33 cellular contexts compared by ENCODE assay signal in the genomic region with DNA sequence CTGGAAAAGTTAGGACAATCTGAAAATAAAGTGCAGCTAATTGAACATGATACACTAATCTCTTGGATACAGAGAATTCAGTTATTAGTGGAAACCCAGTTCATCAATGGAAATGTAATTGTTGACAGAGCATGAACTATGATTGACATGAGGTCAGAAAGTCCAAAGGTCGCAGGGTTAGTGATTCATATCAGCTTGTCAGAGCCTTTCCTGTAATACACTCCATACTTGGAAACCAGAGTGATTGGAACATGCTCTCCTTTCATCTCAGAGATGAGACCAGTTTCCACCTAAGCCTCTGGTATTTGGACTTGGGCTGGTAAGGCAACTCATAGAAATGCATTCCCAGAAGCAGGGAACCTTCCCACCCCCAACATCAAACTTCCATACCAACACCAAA. TPM values are rescaled to one million over a fixed set of nuclear protein-coding genes. Genes with fewer than 3 reads are reported as not detected.
DNase-seq lines count a peak whose midpoint lies in the region; ATAC-seq and TF ChIP-seq lines count a peak whose summit lies in the region.
"Had no signal": no experiment of that assay in that cellular context is flagged by ENCODE, and none has a peak within 500 bp of the region (broad histone marks: within the 10 kb centered on the region; RNA-seq: fewer than 3 reads in every experiment).

No MANE protein-coding gene starts in this region.

- peak overlapping the region; percentile 84 for H3K27ac Mint-ChIP-seq in neural crest cell (ENCODE audit: unreplicated experiment)
- no peak overlapping the region for H3K27ac Mint-ChIP-seq in activated naive CD8-positive, alpha-beta T cell treated with anti-CD3 and anti-CD28 coated beads for 36 hours
- H3K27ac Mint-ChIP-seq: activated T-helper 2 cell treated with anti-CD3 and anti-CD28 coated beads, Interferon-gamma antibody, Interleukin-2, Interleukin-4, amounts not matched to agents 10 μg/mL and 5 μg/mL and 100 μg/mL, durations not matched to agents 14 hours and 24 hours and 36 hours; neural progenitor cell had no signal

- H3K4me1 Mint-ChIP-seq in neural crest cell = peaks cover 35% of the 10 kb centered on the region
- no peaks in the 10 kb centered on the region for H3K4me1 Mint-ChIP-seq in activated naive CD8-positive, alpha-beta T cell treated with anti-CD3 and anti-CD28 coated beads for 36 hours

- H3K4me2 ChIP-seq in IMR-90 (ENCODE audit: low read depth, low read length) (no peak overlapping the region), SK-N-SH (no peak overlapping the region)
- H3K4me2 ChIP-seq: neural progenitor cell, PC-9, smooth muscle cell had no signal

- TF ChIP-seq EP300 in SK-N-SH (IDR thresholded peaks at IDR 0.05; ENCODE audit: borderline replicate concordance in 1 of 2, low read depth in 1 of 2, low read length in 1 of 2) = no peak

- H3K27me3 ChIP-seq in IMR-90 (ENCODE audit: control insufficient read depth, insufficient read depth, low read length) (no peaks in the 10 kb centered on the region), SK-N-SH (ENCODE audit: insufficient read depth) (no peaks in the 10 kb centered on the region)
- H3K27me3 ChIP-seq: brain microvascular endothelial cell, gastrocnemius medialis, neural progenitor cell, pancreas, suprapubic skin, upper lobe of left lung had no signal

- DNase-seq in IMR-90 = no peak
- DNase-seq in epithelial cell of esophagus (ENCODE audit: low read depth) = peak; percentile 4
- no peak for DNase-seq in neural crest cell (ENCODE audit: low read depth, low spot score)
- no peak for DNase-seq in SK-N-SH
- no peak for DNase-seq in activated naive CD8-positive, alpha-beta T cell treated with anti-CD3 and anti-CD28 coated beads for 36 hours
- no peak for DNase-seq in NOMO-1 treated with DMSO at 0.1 percent for 48 hours (lab: John Stamatoyannopoulos, UW; ENCODE audit: unreplicated experiment)
- DNase-seq: activated naive CD4-positive, alpha-beta T cell treated with anti-CD3 and anti-CD28 coated beads, Interleukin-2, amount 50 U/mL, for 16 hours; activated T-cell treated with anti-CD3 and anti-CD28 coated beads for 4 hours; amniotic stem cell; brain microvascular endothelial cell; Calu3; cerebellar nuclear complex; gastrocnemius medialis; HCEC 1CT; hippocampal formation; mesenchymal stem cell; NCI-H1105; NCI-H1930; NCI-H510A treated with DMSO at 0.1 percent for 48 hours; NK-92 treated with Interleukin-12 subunit alpha and Interleukin-12 subunit beta, amount 100 ng/mL, for 24 hours; pancreas; PC-9; SHP77 treated with DMSO at 0.1 percent for 48 hours; stimulated activated CD4-positive, alpha-beta T cell treated with anti-CD3 and anti-CD28 coated beads, Interleukin-1b, Interleukin-23, amount 100 ng/mL, for 48 hours; stimulated activated naive CD4-positive, alpha-beta T cell treated with Interleukin-2 at 50 U/mL for 16 hours; T-helper 9 cell; upper lobe of left lung had no signal

- H3F3A ChIP-seq in SK-N-SH (replicated peaks; ENCODE audit: insufficient read depth) = no peaks in the 10 kb centered on the region

- H3K9me3 Mint-ChIP-seq in neural crest cell = no peaks in the 10 kb centered on the region
- H3K9me3 Mint-ChIP-seq in activated naive CD8-positive, alpha-beta T cell treated with anti-CD3 and anti-CD28 coated beads for 36 hours = no peaks in the 10 kb centered on the region
- H3K9me3 Mint-ChIP-seq: activated T-helper 2 cell treated with anti-CD3 and anti-CD28 coated beads, Interferon-gamma antibody, Interleukin-2, Interleukin-4, amounts not matched to agents 10 μg/mL and 5 μg/mL and 100 μg/mL, durations not matched to agents 14 hours and 24 hours and 36 hours had no signal

- H3K4me1 ChIP-seq in IMR-90 (ENCODE audit: control insufficient read depth, insufficient read depth, low read length) (peaks cover 20% of the 10 kb centered on the region), SK-N-SH (ENCODE audit: control insufficient read depth in 1 of 2, insufficient read depth in 2 of 2, low read depth in 1 of 2, low read length in 1 of 2) (peaks cover 5 to 29% of the 10 kb centered on the region in 2 experiments; a peak in 2 of 4 replicates)
- H3K4me1 ChIP-seq: gastrocnemius medialis had no signal

- H3K4me3 Mint-ChIP-seq in neural crest cell = no peak overlapping the region
- no peak overlapping the region for H3K4me3 Mint-ChIP-seq in activated naive CD8-positive, alpha-beta T cell treated with anti-CD3 and anti-CD28 coated beads for 36 hours
- H3K4me3 Mint-ChIP-seq: neural progenitor cell had no signal

- no CpG with 5 or more reads among the region's 1 CpG for WGBS in IMR-90 (ENCODE audit: extremely low coverage in 2 of 2, insufficient read length in 1 of 2), 2 experiments
- 11% methylated on average over 1 of the region's 1 CpG for WGBS in SK-N-SH (ENCODE audit: low lambda C conversion rate)

- intact Hi-C loops in IMR-90 (cut with micrococcal nuclease) = no loop called here

- H3K79me2 ChIP-seq in SK-N-SH (ENCODE audit: insufficient read depth) = no peaks in the 10 kb centered on the region

- H2BK120ac ChIP-seq in IMR-90 (ENCODE audit: low read depth, low read length) = no peak overlapping the region

- no peak overlapping the region for H4K91ac ChIP-seq in IMR-90 (ENCODE audit: insufficient read depth, low read depth, low read length)

- no peaks in the 10 kb centered on the region for H3K9me2 ChIP-seq in SK-N-SH

- H3K9ac ChIP-seq in IMR-90 (ENCODE audit: low read depth, low read length) = no peak overlapping the region
- H3K9ac ChIP-seq in SK-N-SH = no peak overlapping the region
- H3K9ac ChIP-seq: neural progenitor cell had no signal

- H3K9me3 ChIP-seq in IMR-90 (ENCODE audit: control insufficient read depth, insufficient read depth, low read length) (no peaks in the 10 kb centered on the region), SK-N-SH (no peaks in the 10 kb centered on the region)
- H3K9me3 ChIP-seq: gastrocnemius medialis, pancreas, suprapubic skin, upper lobe of left lung had no signal

- in situ Hi-C loops in IMR-90 (cut with MboI; ENCODE audit: low sequenced_read_pairs) = no loop called here

- H3K4ac ChIP-seq in IMR-90 (ENCODE audit: low read depth, low read length) = no peak overlapping the region

- peak; percentile 73 for ATAC-seq in GM18511 (IDR thresholded peaks at IDR 0.05; ENCODE audit: unreplicated experiment)
- no peak for ATAC-seq in IMR-90 (ENCODE audit: low read depth)
- ATAC-seq: gastrocnemius medialis, pancreas had no signal

- peak overlapping the region; percentile 33; the same call in 1 of the 3 replicates for H2BK15ac ChIP-seq in IMR-90 (ENCODE audit: low read depth, low read length)

- no peak overlapping the region for H3K27ac ChIP-seq in IMR-90 (ENCODE audit: insufficient read depth, low read length)
- H3K27ac ChIP-seq in SK-N-SH (ENCODE audit: low read depth in 2 of 2, low read length in 1 of 2) = no peak overlapping the region
- H3K27ac ChIP-seq: brain microvascular endothelial cell, C4-2B, gastrocnemius medialis, neural progenitor cell, pancreas, PC-9, suprapubic skin, upper lobe of left lung had no signal

- H2AK5ac ChIP-seq in IMR-90 (ENCODE audit: low read depth, low read length) = 0 out of 2 replicates have a peak overlapping the region, but pooled peaks have one; percentile 20

- no peak overlapping the region for H3K56ac ChIP-seq in IMR-90 (ENCODE audit: extremely low read depth, insufficient read depth, low read length)

- 0 out of 2 replicates have a peak overlapping the region, but pooled peaks have one; percentile 38 for H3K23ac ChIP-seq in IMR-90 (ENCODE audit: low read depth, low read length)

- no peak overlapping the region for H3K14ac ChIP-seq in IMR-90 (replicated peaks; ENCODE audit: low read depth, low read length)

- no peak overlapping the region; the same call in 1 of the 2 replicates for H3K18ac ChIP-seq in IMR-90 (ENCODE audit: low read depth, low read length)

- H3K4me3 ChIP-seq in IMR-90 (ENCODE audit: insufficient read depth, low read depth, low read length) (no peak overlapping the region), epithelial cell of esophagus (ENCODE audit: low read length) (no peak overlapping the region), SK-N-SH (ENCODE audit: low read depth in 2 of 2, low read length in 1 of 2) (no peak overlapping the region; a peak in 1 of 4 replicates)
- H3K4me3 ChIP-seq: gastrocnemius medialis, neural progenitor cell, pancreas, PC-9, smooth muscle cell, suprapubic skin, upper lobe of left lung had no signal

- no peaks in the 10 kb centered on the region for H3K36me3 Mint-ChIP-seq in neural crest cell (ENCODE audit: low read depth)
- H3K36me3 Mint-ChIP-seq in activated naive CD8-positive, alpha-beta T cell treated with anti-CD3 and anti-CD28 coated beads for 36 hours = no peaks in the 10 kb centered on the region
- H3K36me3 Mint-ChIP-seq: neural progenitor cell had no signal

- no peak overlapping the region for H2AK9ac ChIP-seq in IMR-90 (replicated peaks; ENCODE audit: low read depth, low read length, poor library complexity)

- H2AFZ ChIP-seq in IMR-90 (replicated peaks; ENCODE audit: low read length, poor library complexity) (no peak overlapping the region), SK-N-SH (ENCODE audit: low read depth) (no peak overlapping the region)
- H2AFZ ChIP-seq: neural progenitor cell, PC-9 had no signal

- dilution Hi-C loops in IMR-90 (cut with HindIII; ENCODE audit: low sequenced_read_pairs, unreplicated experiment) = no loop called here

- no peak overlapping the region for H2BK5ac ChIP-seq in IMR-90 (ENCODE audit: low read depth, low read length, poor library complexity, severe bottlenecking)

- no peak overlapping the region for H4K8ac ChIP-seq in IMR-90 (ENCODE audit: low read depth in 2 of 2, low read length in 2 of 2)

- POLR2A ChIA-PET in IMR-90 (lab: Charles Lee; ENCODE audit: unreplicated experiment) (no interaction called here), SK-N-SH (lab: Yijun Ruan, JAX) (no interaction called here)

- CTCF ChIA-PET in IMR-90 (lab: Yijun Ruan, JAX) (no interaction called here), SK-N-SH (lab: Yijun Ruan, JAX) (no interaction called here)

- no peaks in the 10 kb centered on the region for H3K27me3 Mint-ChIP-seq in neural crest cell (ENCODE audit: low read depth)
- peaks cover 3% of the 10 kb centered on the region for H3K27me3 Mint-ChIP-seq in activated naive CD8-positive, alpha-beta T cell treated with anti-CD3 and anti-CD28 coated beads for 36 hours

- H3K79me1 ChIP-seq in IMR-90 (ENCODE audit: low read depth in 1 of 2, low read length in 2 of 2) = no peaks in the 10 kb centered on the region

- peaks cover 4% of the 10 kb centered on the region; the same call in 1 of the 2 replicates for H3K9me1 ChIP-seq in IMR-90 (ENCODE audit: insufficient read depth, low read length)

- no TSS peak for BruUV-seq in IMR-90 (replicated peaks; lab: Mats Ljungman, UMichigan)

- TF ChIP-seq RAD21 in IMR-90 (IDR thresholded peaks at IDR 0.05; ENCODE audit: low read length) (no peak), SK-N-SH (IDR thresholded peaks at IDR 0.05; ENCODE audit: low read length) (no peak)

- H4K20me1 ChIP-seq in IMR-90 (ENCODE audit: insufficient read depth, low read length) (no peaks in the 10 kb centered on the region), SK-N-SH (ENCODE audit: insufficient read depth) (no peaks in the 10 kb centered on the region)

- peak overlapping the region; percentile 26; the same call in 1 of the 2 replicates for H2BK20ac ChIP-seq in IMR-90 (ENCODE audit: low read depth, low read length)

- no peak for TF ChIP-seq POLR2A in IMR-90 (IDR thresholded peaks at IDR 0.05; ENCODE audit: low read depth, low read length)

- TF ChIP-seq CTCF in IMR-90 (conservative IDR thresholded peaks at IDR 0.05; ENCODE audit: low read depth, low read length) = no peak
- no peak for TF ChIP-seq CTCF in epithelial cell of esophagus (IDR thresholded peaks at IDR 0.05; ENCODE audit: insufficient read depth, low read depth, low read length, missing control alignments)
- TF ChIP-seq CTCF in neural crest cell (conservative IDR thresholded peaks at IDR 0.05) = no peak
- no peak for TF ChIP-seq CTCF in SK-N-SH (IDR thresholded peaks at IDR 0.05)

- H3K36me3 ChIP-seq in IMR-90 (ENCODE audit: control insufficient read depth, insufficient read depth, low read length) = no peaks in the 10 kb centered on the region
- H3K36me3 ChIP-seq in SK-N-SH (replicated peaks in 1 of 2; ENCODE audit: control insufficient read depth in 1 of 2, insufficient read depth in 2 of 2, low read length in 1 of 2) = no peaks in the 10 kb centered on the region
- H3K36me3 ChIP-seq: brain microvascular endothelial cell, gastrocnemius medialis, neural progenitor cell, pancreas, suprapubic skin, upper lobe of left lung had no signal

- H4K5ac ChIP-seq in IMR-90 (ENCODE audit: low read depth, low read length) = 0 out of 2 replicates have a peak overlapping the region, but pooled peaks have one; percentile 2

RNA-seq across cellular contexts. Expression of gene NCKAP5, which starts 8.5 kb away (rescaled TPM):
- 3.9 and 5.3 TPM in 2 replicates for total RNA-seq in IMR-90 (2012; rRNA removed)
- polyA plus RNA-seq in IMR-90 (2012; rRNA removed) = 2.3 and 2.7 TPM in 2 replicates
- polyA plus RNA-seq in IMR-90 (2012; cell fraction: cytosol; rRNA removed) = 0.97 and 1.5 TPM in 2 replicates
- 1.2 and 3.6 TPM in 2 replicates for polyA plus RNA-seq in IMR-90 (2012; cell fraction: nucleus; rRNA removed; ENCODE audit: low replicate concordance)
- total RNA-seq in neural crest cell = 22.8 and 27.9 TPM in 2 replicates
- 0.02 TPM in 2 replicates for polyA plus RNA-seq in SK-N-SH (2012; rRNA removed)
- 0.03 TPM in 2 replicates for polyA plus RNA-seq in SK-N-SH (2012; cell fraction: cytosol; rRNA removed)
- 0.01 and 0.02 TPM in 2 replicates for polyA plus RNA-seq in SK-N-SH (2012; cell fraction: nucleus; rRNA removed)
- not detected for total RNA-seq in activated naive CD8-positive, alpha-beta T cell treated with anti-CD3 and anti-CD28 coated beads for 36 hours
- total RNA-seq: activated T-helper 2 cell treated with anti-CD3 and anti-CD28 coated beads, Interferon-gamma antibody, Interleukin-2, Interleukin-4, amounts not matched to agents 10 μg/mL and 5 μg/mL and 100 μg/mL, durations not matched to agents 14 hours and 24 hours and 36 hours; PC-9 had no signal
